In genomic region chr6:109808837-109809236, GRCh38 we compare ENCODE assay signal across 21 cellular contexts.
"Had no signal": no experiment of that assay in that cellular context is flagged by ENCODE, and none has a peak within 500 bp of the region (broad histone marks: within the 10 kb centered on the region; RNA-seq: fewer than 3 reads in every experiment).

No MANE protein-coding gene starts in this region.

- DNase-seq: KBM-7, MG63, NCI-H1092, NCI-H1105 treated with DMSO at 0.1 percent for 48 hours, NCI-H1417 treated with DMSO at 0.1 percent for 48 hours, NCI-H146, NCI-H1694 treated with DMSO at 0.1 percent for 48 hours, NCI-H1930, NCI-H2081, NCI-H2171, NCI-H226, NCI-H446, NCI-H510A, NCI-H524 treated with DMSO at 0.1 percent for 48 hours, NCI-H69, NCI-H774, SHP77 treated with DMSO at 0.1 percent for 48 hours, SJCRH30, T-helper 1 cell had no signal

- H3K4me3 ChIP-seq: MG63, SJCRH30 had no signal

- H3K27ac ChIP-seq: RWPE1, SJCRH30 had no signal

- H3K27me3 ChIP-seq: MG63, SJCRH30 had no signal

- H3K4me1 ChIP-seq: SJCRH30 had no signal

- H3K36me3 ChIP-seq: MG63, SJCRH30 had no signal

- H3K9me3 ChIP-seq: MG63, SJCRH30 had no signal

- ATAC-seq: SK-N-SH treated with all-trans-retinoic acid at 6 μM for 48 hours had no signal
